ENCODE assay signal across 8 cellular contexts in the genomic region with DNA sequence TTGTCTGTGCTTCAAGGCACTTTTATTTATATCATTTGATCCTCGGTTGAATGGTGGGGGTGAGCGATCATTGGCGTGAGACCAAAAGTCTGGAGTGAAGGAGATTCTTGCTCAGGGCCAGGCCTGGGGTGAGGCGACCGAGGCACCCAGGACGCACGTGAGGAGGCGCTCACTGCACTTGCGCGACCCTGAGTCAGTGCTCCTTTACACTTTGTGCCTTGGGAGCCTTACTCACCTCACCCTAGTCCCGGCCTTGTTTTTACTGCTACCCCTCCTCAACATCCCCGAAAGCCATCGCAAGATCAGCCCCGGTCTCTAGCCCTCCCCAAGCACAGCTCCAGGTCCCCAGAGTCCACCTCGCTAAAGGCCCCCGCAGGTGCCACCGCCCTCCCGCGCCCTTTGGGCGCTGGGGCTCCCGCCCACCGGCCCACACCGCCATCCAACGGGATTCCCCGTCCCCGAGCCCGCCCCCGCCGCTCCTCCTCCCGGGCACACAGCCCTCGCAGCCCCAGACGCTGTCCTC. TPM values are rescaled to one million over a fixed set of nuclear protein-coding genes. Genes with fewer than 3 reads are reported as not detected.
DNase-seq lines count a peak whose midpoint lies in the region; ATAC-seq, FAIRE-seq and TF ChIP-seq lines count a peak whose summit lies in the region.

No MANE protein-coding gene starts in this region.

- WGBS in K562 (ENCODE audit: insufficient coverage, low coverage, missing lambda C conversion rate) = 2% methylated on average over 14 of the region's 32 CpGs
- 0 to 2% (median 1%) methylated on average over 29 to 32 of the region's 32 CpGs for WGBS in spleen, 5 donors

- no peaks in the 10 kb centered on the region for H3K9me1 ChIP-seq in K562 (ENCODE audit: control insufficient read depth, insufficient read depth, low read length)

- no peaks in the 10 kb centered on the region for H3K9me3 ChIP-seq in T-helper 17 cell (ENCODE audit: control insufficient read depth, low read length, poor library complexity, severe bottlenecking)
- H3K9me3 ChIP-seq in K562 (replicated peaks; ENCODE audit: control insufficient read depth, insufficient read depth, low read depth, low read length) = no peaks in the 10 kb centered on the region
- no peaks in the 10 kb centered on the region for H3K9me3 ChIP-seq in spleen

- H3K27ac ChIP-seq in K562 (ENCODE audit: extremely low read depth, low read depth, low read length) (peak overlapping the region; percentile 81), spleen (peak overlapping the region; percentile 86 to 97 (median 94))

- peak overlapping the region; percentile 73 to 95 for H3K9ac ChIP-seq in K562 (ENCODE audit: insufficient read depth in 1 of 2, low read depth in 2 of 2, low read length in 2 of 2)

- peak overlapping the region; percentile 86 for H3K27ac Mint-ChIP-seq in T-helper 17 cell

- peak overlapping the region; percentile 77 for H3K4me2 ChIP-seq in K562 (ENCODE audit: insufficient read depth, low read length)

- peaks cover 15 to 26% of the 10 kb centered on the region in 2 experiments; a peak in 4 of 5 replicates for H3K4me1 ChIP-seq in K562 (replicated peaks in 1 of 2; ENCODE audit: control insufficient read depth in 2 of 2, insufficient read depth in 2 of 2, low read length in 2 of 2)
- H3K4me1 ChIP-seq in spleen = peaks cover 18 to 57% (median 30%) of the 10 kb centered on the region in 6 donors

- BruUV-seq in K562 (replicated peaks; lab: Mats Ljungman, UMichigan) = TSS peak; percentile 61

- H3K27me3 Mint-ChIP-seq in T-helper 17 cell = peaks cover 16% of the 10 kb centered on the region

- peaks cover 15% of the 10 kb centered on the region for H3K4me1 Mint-ChIP-seq in T-helper 17 cell

- TF ChIP-seq CTCF in K562 (IDR thresholded peaks at IDR 0.05 in 2 of 3, conservative IDR thresholded peaks at IDR 0.05 in 1 of 3; ENCODE audit: insufficient read depth in 2 of 3, low read depth in 1 of 3, low read length in 3 of 3) (peak in 1 of 3 experiments; percentile 29; a peak in 2 of 6 replicates), spleen (IDR thresholded peaks at IDR 0.05 in 8 of 11, conservative IDR thresholded peaks at IDR 0.05 in 3 of 11) (no peak)

- TF ChIP-seq RAD21 in K562 (CRISPR knock-in tag; conservative IDR thresholded peaks at IDR 0.05 in 1 of 2, IDR thresholded peaks at IDR 0.05 in 1 of 2) = no peak; a peak in 1 of 4 replicates

- H3K36me3 ChIP-seq in K562 (ENCODE audit: control insufficient read depth, insufficient read depth, low read length) (0 out of 3 replicates have a peak, but pooled peaks cover 2% of the 10 kb centered on the region), spleen (peaks cover 0 to 15% (median 0%) of the 10 kb centered on the region in 6 donors)

- peaks cover 35% of the 10 kb centered on the region; the same call in 2 of the 3 replicates for H3K79me2 ChIP-seq in K562 (ENCODE audit: control insufficient read depth, insufficient read depth, low read length)

- TF ChIP-seq EP300 in K562 (IDR thresholded peaks at IDR 0.05; ENCODE audit: low read length) = peak; percentile 35; the same call in 1 of the 2 replicates

- H3K27me3 ChIP-seq in K562 (ENCODE audit: control insufficient read depth in 2 of 2, insufficient read depth in 2 of 2, low read length in 2 of 2) = no peaks in the 10 kb centered on the region
- H3K27me3 ChIP-seq in spleen (replicated peaks in 1 of 7) = peaks cover 0 to 8% (median 0%) of the 10 kb centered on the region in 7 donors

- peak; percentile 76 for FAIRE-seq in K562 (lab: Jason Lieb, UNC)

- H3K36me3 Mint-ChIP-seq in T-helper 17 cell (ENCODE audit: low read depth) = no peaks in the 10 kb centered on the region

- ATAC-seq in GM21825 (IDR thresholded peaks at IDR 0.05; ENCODE audit: unreplicated experiment) (peak; percentile 45), T-helper 17 cell (peak; percentile 73), K562 (peak; percentile 91)

- POLR2A ChIA-PET in K562 (lab: Yijun Ruan, JAX) = interaction anchor here (0.6 to 1.0 kb wide), 3 partner anchors 35 to 76 kb away, joined by 3 read pairs; no protein-coding TSS in a partner anchor

- no peaks in the 10 kb centered on the region for H4K20me1 ChIP-seq in K562 (replicated peaks; ENCODE audit: control insufficient read depth, insufficient read depth, low read length)

- DNase-seq in G401 (ENCODE audit: low spot score) = peak; percentile 64
- peak; percentile 55 to 56 for DNase-seq in Kasumi-1 (lab: John Stamatoyannopoulos, UW)
- DNase-seq in T-helper 17 cell = peak; percentile 13 to 72 (median 68)
- peak in 2 of 4 experiments; percentile 73 to 85 for DNase-seq in K562 (ENCODE audit: extremely low read depth in 1 of 4, low spot score in 3 of 4)
- peak; percentile 78 for DNase-seq in iPS-NIHi7 (ENCODE audit: extremely low spot score)
- DNase-seq in spleen = no peak
- no peak for DNase-seq in NCI-H1048 (lab: John Stamatoyannopoulos, UW)

- intact Hi-C loops in K562 (cut with micrococcal nuclease) = no loop called here
- intact Hi-C loops in spleen (cut with DNase I; ENCODE audit: low total_unique reads) = no loop called here

- in situ Hi-C loops in G401 (cut with HindIII; ENCODE audit: low sequenced_read_pairs) (no loop called here), K562 (cut with MboI) (no loop called here)

- peak overlapping the region; percentile 86 for H2AFZ ChIP-seq in K562 (ENCODE audit: low read depth, low read length)

- peak overlapping the region; percentile 94 for H3K4me3 Mint-ChIP-seq in T-helper 17 cell

- H3K4me3 ChIP-seq in K562 (peak overlapping the region; percentile 65), spleen (peak overlapping the region; percentile 77 to 96 (median 84))

- TF ChIP-seq POLR2A in K562 (conservative IDR thresholded peaks at IDR 0.05) (0 out of 2 replicates have a peak, but pooled peaks have one; percentile 29), spleen (IDR thresholded peaks at IDR 0.05) (no peak)

- CTCF ChIA-PET in K562 (lab: Yijun Ruan, JAX; ENCODE audit: low intra/inter-chr PET ratio) = interaction anchor here (0.7 to 1.8 kb wide), 3 partner anchors 14 to 149 kb away, joined by 4 read pairs; no protein-coding TSS in a partner anchor

RNA-seq across cellular contexts. Expression of gene EZH1, which starts 0.5 kb away (rescaled TPM):
- 10.0 and 14.7 TPM in 2 replicates for total RNA-seq in G401 (2014; rRNA removed; shearing (Covaris generic))
- total RNA-seq in T-helper 17 cell = 10 to 100 TPM; 72.6 to 77.0 TPM
- total RNA-seq in K562 (2011; cell fraction: chromatin; rRNA removed; ENCODE audit: low replicate concordance) = 147 and 238 TPM in 2 replicates
- 68.5 and 79.5 TPM in 2 replicates for total RNA-seq in K562 (2011; cell fraction: nucleolus; rRNA removed)
- total RNA-seq in K562 (2011; cell fraction: nucleoplasm; rRNA removed) = 107 and 119 TPM in 2 replicates
- 14.7 and 20.2 TPM in 2 replicates for total RNA-seq in K562 (2014; rRNA removed)
- total RNA-seq in K562 (2014; rRNA removed; fragmentation: Illumina TruSeq; extraction: Trizol) = 22.7 and 26.3 TPM in 2 replicates
- total RNA-seq in K562 (2015; rRNA removed; fragmentation: Illumina TruSeq; extraction: Trizol) = 16.8 and 17.6 TPM in 2 replicates
- 22.9 and 23.8 TPM in 2 replicates for total RNA-seq in K562 (2021)
- polyA plus RNA-seq in K562 (2011; rRNA removed) = 34.7 and 37.3 TPM in 2 replicates
- polyA plus RNA-seq in K562 (2011; cell fraction: cytosol; rRNA removed) = 27.0 and 33.9 TPM in 2 replicates
- 75.3 and 116 TPM in 2 replicates for polyA plus RNA-seq in K562 (2011; cell fraction: nucleus; rRNA removed)
- polyA plus RNA-seq in K562 (2012) = 17.1 and 27.3 TPM in 2 replicates
- 34.0 and 39.6 TPM in 2 replicates for polyA plus RNA-seq in K562 (2014; fragmentation: Illumina TruSeq; extraction: Trizol)
- 10 to 100 TPM in 1 of 2 experiments, 1 to 10 TPM in 1; 8.6 to 15.3 TPM for polyA plus RNA-seq in K562 (2014; fragmentation: Nextera tagmentation; extraction: Ambion mirVana)
- 36.2 and 40.8 TPM in 2 replicates for polyA plus RNA-seq in K562 (2014; rRNA removed)
- polyA minus RNA-seq in K562 (2011; rRNA and poly(A)+ RNA removed) = 53.9 and 55.0 TPM in 2 replicates
- 16.1 and 18.2 TPM in 2 replicates for polyA minus RNA-seq in K562 (2011; cell fraction: cytosol; rRNA and poly(A)+ RNA removed)
- 50.1 and 53.6 TPM in 2 replicates for polyA minus RNA-seq in K562 (2011; cell fraction: nucleus; rRNA and poly(A)+ RNA removed)
- 100 to 1,000 TPM in 1 of 7 donors, 10 to 100 TPM in 6; 62.3 to 104 (median 75.5) TPM for total RNA-seq in spleen
- 10 to 100 TPM; 24.1 to 27.9 (median 27.1) TPM for polyA plus RNA-seq in spleen

RNA-seq across cellular contexts. Expression of gene RAMP2, which starts 16.7 kb away (rescaled TPM):
- total RNA-seq in G401 (2014; rRNA removed; shearing (Covaris generic)) = 0.51 and 1.5 TPM in 2 replicates
- not detected for total RNA-seq in T-helper 17 cell
- not detected in 2 replicates for total RNA-seq in K562 (2011; cell fraction: chromatin; rRNA removed; ENCODE audit: low replicate concordance)
- not detected in 2 replicates for total RNA-seq in K562 (2011; cell fraction: nucleolus; rRNA removed)
- total RNA-seq in K562 (2011; cell fraction: nucleoplasm; rRNA removed) = not detected in 2 replicates
- total RNA-seq in K562 (2014; rRNA removed) = not detected in 2 replicates
- not detected in 2 replicates for total RNA-seq in K562 (2014; rRNA removed; fragmentation: Illumina TruSeq; extraction: Trizol)
- total RNA-seq in K562 (2015; rRNA removed; fragmentation: Illumina TruSeq; extraction: Trizol) = not detected in 2 replicates
- not detected in 2 replicates for total RNA-seq in K562 (2021)
- not detected in 2 replicates for polyA plus RNA-seq in K562 (2011; rRNA removed)
- not detected in 2 replicates for polyA plus RNA-seq in K562 (2011; cell fraction: cytosol; rRNA removed)
- polyA plus RNA-seq in K562 (2011; cell fraction: nucleus; rRNA removed) = not detected in 2 replicates
- not detected in 2 replicates for polyA plus RNA-seq in K562 (2012)
- polyA plus RNA-seq in K562 (2014; fragmentation: Illumina TruSeq; extraction: Trizol) = not detected in 2 replicates
- polyA plus RNA-seq in K562 (2014; fragmentation: Nextera tagmentation; extraction: Ambion mirVana) = not detected
- not detected in 2 replicates for polyA plus RNA-seq in K562 (2014; rRNA removed)
- polyA minus RNA-seq in K562 (2011; rRNA and poly(A)+ RNA removed) = not detected in 2 replicates
- not detected in 2 replicates for polyA minus RNA-seq in K562 (2011; cell fraction: cytosol; rRNA and poly(A)+ RNA removed)
- polyA minus RNA-seq in K562 (2011; cell fraction: nucleus; rRNA and poly(A)+ RNA removed) = not detected in 2 replicates
- 10 to 100 TPM in 6 of 7 donors, 1 to 10 TPM in 1; 9.7 to 34.3 (median 27.0) TPM for total RNA-seq in spleen
- 10 to 100 TPM; 21.5 to 51.7 (median 36.0) TPM for polyA plus RNA-seq in spleen

RNA-seq across cellular contexts. Expression of gene VPS25, which starts 28.9 kb away (rescaled TPM):
- 150 and 199 TPM in 2 replicates for total RNA-seq in G401 (2014; rRNA removed; shearing (Covaris generic))
- total RNA-seq in T-helper 17 cell (10 to 100 TPM; 20.5 to 27.4 TPM), K562 (2014; rRNA removed) (131 and 139 TPM in 2 replicates), K562 (2014; rRNA removed; fragmentation: Illumina TruSeq; extraction: Trizol) (132 and 148 TPM in 2 replicates), K562 (2015; rRNA removed; fragmentation: Illumina TruSeq; extraction: Trizol) (123 and 130 TPM in 2 replicates), K562 (2021) (131 TPM in 2 replicates), spleen (10 to 100 TPM; 29.6 to 41.1 (median 34.5) TPM)
- 87.9 and 145 TPM in 2 replicates for total RNA-seq in K562 (2011; cell fraction: chromatin; rRNA removed; ENCODE audit: low replicate concordance)
- total RNA-seq in K562 (2011; cell fraction: nucleolus; rRNA removed) = 135 and 143 TPM in 2 replicates
- total RNA-seq in K562 (2011; cell fraction: nucleoplasm; rRNA removed) = 133 and 158 TPM in 2 replicates
- polyA plus RNA-seq in K562 (2011; rRNA removed) (210 and 280 TPM in 2 replicates), K562 (2014; fragmentation: Illumina TruSeq; extraction: Trizol) (203 and 223 TPM in 2 replicates), K562 (2014; fragmentation: Nextera tagmentation; extraction: Ambion mirVana) (100 to 1,000 TPM; 292 to 352 TPM), K562 (2014; rRNA removed) (178 and 180 TPM in 2 replicates), spleen (10 to 100 TPM; 31.0 to 47.7 (median 41.4) TPM)
- polyA plus RNA-seq in K562 (2011; cell fraction: cytosol; rRNA removed) = 205 and 306 TPM in 2 replicates
- polyA plus RNA-seq in K562 (2011; cell fraction: nucleus; rRNA removed) = 128 and 165 TPM in 2 replicates
- 111 and 130 TPM in 2 replicates for polyA plus RNA-seq in K562 (2012)
- 65.7 and 110 TPM in 2 replicates for polyA minus RNA-seq in K562 (2011; rRNA and poly(A)+ RNA removed)
- polyA minus RNA-seq in K562 (2011; cell fraction: cytosol; rRNA and poly(A)+ RNA removed) = 31.2 and 49.0 TPM in 2 replicates
- polyA minus RNA-seq in K562 (2011; cell fraction: nucleus; rRNA and poly(A)+ RNA removed) = 47.7 and 60.9 TPM in 2 replicates

RNA-seq across cellular contexts. Expression of gene WNK4, which starts 36.1 kb away (rescaled TPM):
- total RNA-seq in G401 (2014; rRNA removed; shearing (Covaris generic)) = not detected in 2 replicates
- total RNA-seq in T-helper 17 cell (under 1 TPM in 1 of 2 donors, not detected in 1; 0.31 TPM), K562 (2014; rRNA removed) (4.5 and 5.8 TPM in 2 replicates), K562 (2014; rRNA removed; fragmentation: Illumina TruSeq; extraction: Trizol) (2.0 and 2.6 TPM in 2 replicates), K562 (2015; rRNA removed; fragmentation: Illumina TruSeq; extraction: Trizol) (2.7 and 4.4 TPM in 2 replicates), K562 (2021) (21.1 and 25.8 TPM in 2 replicates), spleen (under 1 TPM in 3 of 7 donors, not detected in 4; 0.10 to 0.52 (median 0.41) TPM)
- 56.6 and 102 TPM in 2 replicates for total RNA-seq in K562 (2011; cell fraction: chromatin; rRNA removed; ENCODE audit: low replicate concordance)
- total RNA-seq in K562 (2011; cell fraction: nucleolus; rRNA removed) = 38.3 and 45.0 TPM in 2 replicates
- total RNA-seq in K562 (2011; cell fraction: nucleoplasm; rRNA removed) = 42.1 and 65.4 TPM in 2 replicates
- polyA plus RNA-seq in K562 (2011; rRNA removed) (4.8 and 8.1 TPM in 2 replicates), K562 (2014; fragmentation: Illumina TruSeq; extraction: Trizol) (11.8 and 15.2 TPM in 2 replicates), K562 (2014; fragmentation: Nextera tagmentation; extraction: Ambion mirVana) (under 1 TPM; 0.32 to 0.38 TPM), K562 (2014; rRNA removed) (15.8 and 17.7 TPM in 2 replicates), spleen (under 1 TPM in 2 of 3 donors, not detected in 1; 0.04 to 0.06 TPM)
- 4.4 and 6.6 TPM in 2 replicates for polyA plus RNA-seq in K562 (2011; cell fraction: cytosol; rRNA removed)
- polyA plus RNA-seq in K562 (2011; cell fraction: nucleus; rRNA removed) = 30.5 and 60.6 TPM in 2 replicates
- 10.1 and 14.7 TPM in 2 replicates for polyA plus RNA-seq in K562 (2012)
- polyA minus RNA-seq in K562 (2011; rRNA and poly(A)+ RNA removed) = 2.3 and 3.2 TPM in 2 replicates
- polyA minus RNA-seq in K562 (2011; cell fraction: cytosol; rRNA and poly(A)+ RNA removed) = 9.8 and 11.6 TPM in 2 replicates
- polyA minus RNA-seq in K562 (2011; cell fraction: nucleus; rRNA and poly(A)+ RNA removed) = 15.8 and 18.0 TPM in 2 replicates

RNA-seq across cellular contexts. Expression of gene COA3, which starts 54.2 kb away (rescaled TPM):
- 53.7 and 75.4 TPM in 2 replicates for total RNA-seq in G401 (2014; rRNA removed; shearing (Covaris generic))
- 10 to 100 TPM; 10.1 to 15.2 TPM for total RNA-seq in T-helper 17 cell
- total RNA-seq in K562 (2011; cell fraction: chromatin; rRNA removed; ENCODE audit: low replicate concordance) = 15.4 and 24.3 TPM in 2 replicates
- 23.4 and 24.0 TPM in 2 replicates for total RNA-seq in K562 (2011; cell fraction: nucleolus; rRNA removed)
- total RNA-seq in K562 (2011; cell fraction: nucleoplasm; rRNA removed) = 23.2 and 30.9 TPM in 2 replicates
- 49.6 and 67.7 TPM in 2 replicates for total RNA-seq in K562 (2014; rRNA removed)
- 50.0 and 52.5 TPM in 2 replicates for total RNA-seq in K562 (2014; rRNA removed; fragmentation: Illumina TruSeq; extraction: Trizol)
- total RNA-seq in K562 (2015; rRNA removed; fragmentation: Illumina TruSeq; extraction: Trizol) = 60.9 and 65.9 TPM in 2 replicates
- 53.4 and 56.3 TPM in 2 replicates for total RNA-seq in K562 (2021)
- polyA plus RNA-seq in K562 (2011; rRNA removed) = 36.6 and 69.9 TPM in 2 replicates
- 53.2 and 109 TPM in 2 replicates for polyA plus RNA-seq in K562 (2011; cell fraction: cytosol; rRNA removed)
- 22.7 and 31.7 TPM in 2 replicates for polyA plus RNA-seq in K562 (2011; cell fraction: nucleus; rRNA removed)
- polyA plus RNA-seq in K562 (2012) = 37.9 and 76.7 TPM in 2 replicates
- polyA plus RNA-seq in K562 (2014; fragmentation: Illumina TruSeq; extraction: Trizol) = 74.9 and 76.1 TPM in 2 replicates
- polyA plus RNA-seq in K562 (2014; fragmentation: Nextera tagmentation; extraction: Ambion mirVana) = 100 to 1,000 TPM; 113 to 153 TPM
- polyA plus RNA-seq in K562 (2014; rRNA removed) = 61.4 and 74.4 TPM in 2 replicates
- polyA minus RNA-seq in K562 (2011; rRNA and poly(A)+ RNA removed) = 16.6 and 31.2 TPM in 2 replicates
- 5.0 and 19.4 TPM in 2 replicates for polyA minus RNA-seq in K562 (2011; cell fraction: cytosol; rRNA and poly(A)+ RNA removed)
- 9.8 and 16.0 TPM in 2 replicates for polyA minus RNA-seq in K562 (2011; cell fraction: nucleus; rRNA and poly(A)+ RNA removed)
- 10 to 100 TPM; 30.0 to 62.0 (median 39.0) TPM for total RNA-seq in spleen
- polyA plus RNA-seq in spleen = 100 to 1,000 TPM in 1 of 3 donors, 10 to 100 TPM in 2; 65.6 to 126 (median 97.1) TPM

Comparison
In these comparisons a context has a peak if more than half of its experiments do, and no peak if none do; other contexts are left out.
1. DNase-seq: peak in G401 (single experiment), Kasumi-1 (2 of 2), T-helper 17 cell (3 of 3) and iPS-NIHi7 (single experiment); none in spleen (single experiment) and NCI-H1048 (single experiment).
2. Peak in every context shown above with its lines, with median percentiles within 50 percentile points of each other: ATAC-seq.